9 cellular contexts compared by ENCODE assay signal in genomic region chr11:33930317-33931021, GRCh38. TPM values are rescaled to one million over a fixed set of nuclear protein-coding genes. Genes with fewer than 3 reads are reported as not detected.
DNase-seq lines count a peak whose midpoint lies in the region; ATAC-seq, FAIRE-seq and TF ChIP-seq lines count a peak whose summit lies in the region.
"Had no signal": no experiment of that assay in that cellular context is flagged by ENCODE, and none has a peak within 500 bp of the region (broad histone marks: within the 10 kb centered on the region; RNA-seq: fewer than 3 reads in every experiment).

No MANE protein-coding gene starts in this region.

- peak overlapping the region; percentile 38 for H3K4me2 ChIP-seq in Loucy (ENCODE audit: low read depth, low read length, poor library complexity, severe bottlenecking)
- peak overlapping the region; percentile 27 for H3K4me2 ChIP-seq in hepatocyte

- peaks cover 38% of the 10 kb centered on the region for H3K4me1 ChIP-seq in Loucy (ENCODE audit: insufficient read depth, low read length, poor library complexity, severe bottlenecking)
- peaks cover 18% of the 10 kb centered on the region for H3K4me1 ChIP-seq in adipocyte (ENCODE audit: control insufficient read depth, insufficient read depth, low read length)
- peaks cover 25% of the 10 kb centered on the region for H3K4me1 ChIP-seq in hepatocyte (ENCODE audit: insufficient read depth)
- H3K4me1 ChIP-seq in effector memory CD4-positive, alpha-beta T cell (ENCODE audit: control insufficient read depth, insufficient read depth, low read length, poor library complexity, severe bottlenecking): no peaks in the 10 kb centered on the region

- no peaks in the 10 kb centered on the region for H3F3A ChIP-seq in Loucy (ENCODE audit: low read depth)

- DNase-seq in adipocyte (ENCODE audit: low read depth) (peak; percentile 68), hepatocyte (ENCODE audit: low spot score) (no peak), middle frontal gyrus (ENCODE audit: extremely low spot score, low spot score) (no peak), SK-N-DZ (ENCODE audit: low spot score) (no peak), HTR-8/SVneo (ENCODE audit: insufficient read length, low spot score) (no peak)
- DNase-seq in stimulated activated naive B cell treated with anti-CD40 and anti-IgM and Interleukin-4, amounts not matched to agents 10 μg/mL and 1 μg/mL and 100 μg/mL, for 72 hours: no peak
- no peak for DNase-seq in effector memory CD4-positive, alpha-beta T cell

- H4K20me1 ChIP-seq in Loucy (ENCODE audit: insufficient read depth, low read length, poor library complexity, severe bottlenecking): no peaks in the 10 kb centered on the region
- no peaks in the 10 kb centered on the region for H4K20me1 ChIP-seq in hepatocyte (ENCODE audit: insufficient read depth, poor library complexity, severe bottlenecking)

- H3K4me3 ChIP-seq in Loucy (ENCODE audit: low read length, poor library complexity, severe bottlenecking) (peak overlapping the region; percentile 12), adipocyte (ENCODE audit: low read length) (peak overlapping the region; percentile 2), hepatocyte (no peak overlapping the region)
- H3K4me3 ChIP-seq in effector memory CD4-positive, alpha-beta T cell (ENCODE audit: insufficient read depth, low read depth, low read length, poor library complexity, severe bottlenecking): no peak overlapping the region

- FAIRE-seq in HTR-8/SVneo (lab: Jason Lieb, UNC): no peak

- peak overlapping the region; percentile 85 for H3K27ac Mint-ChIP-seq in stimulated activated naive B cell treated with anti-CD40 and anti-IgM and Interleukin-4, amounts not matched to agents 10 μg/mL and 1 μg/mL and 100 μg/mL, for 72 hours

- H3K27me3 Mint-ChIP-seq in stimulated activated naive B cell treated with anti-CD40 and anti-IgM and Interleukin-4, amounts not matched to agents 10 μg/mL and 1 μg/mL and 100 μg/mL, for 72 hours: peaks cover 21 to 34% of the 10 kb centered on the region in 2 donors

- peak; percentile 21 to 34 for ATAC-seq in stimulated activated naive B cell treated with anti-CD40 and anti-IgM and Interleukin-4, amounts not matched to agents 10 μg/mL and 1 μg/mL and 100 μg/mL, for 72 hours (replicated peaks)
- ATAC-seq: Panc1 had no signal

- no peaks in the 10 kb centered on the region; the same call in 1 of the 2 replicates for H3K9me3 ChIP-seq in Loucy (ENCODE audit: insufficient read depth, low read depth, low read length)
- peaks cover 20% of the 10 kb centered on the region for H3K9me3 ChIP-seq in adipocyte (ENCODE audit: control insufficient read depth, low read length)
- H3K9me3 ChIP-seq in hepatocyte (ENCODE audit: low read depth): no peaks in the 10 kb centered on the region
- no peaks in the 10 kb centered on the region for H3K9me3 ChIP-seq in effector memory CD4-positive, alpha-beta T cell (ENCODE audit: control insufficient read depth, low read length)

- H3K27ac ChIP-seq in hepatocyte: peak overlapping the region; percentile 55
- H3K27ac ChIP-seq in effector memory CD4-positive, alpha-beta T cell (ENCODE audit: insufficient read depth, low read length, poor library complexity, severe bottlenecking): no peak overlapping the region

- H2AFZ ChIP-seq in Loucy (ENCODE audit: low read length): peak overlapping the region; percentile 64
- H2AFZ ChIP-seq in hepatocyte: peak overlapping the region; percentile 34

- no peaks in the 10 kb centered on the region for H3K27me3 ChIP-seq in Loucy (ENCODE audit: insufficient read depth, low read length, poor library complexity, severe bottlenecking)
- peaks cover 53% of the 10 kb centered on the region for H3K27me3 ChIP-seq in adipocyte (replicated peaks; ENCODE audit: control insufficient read depth, insufficient read depth, low read length)
- H3K27me3 ChIP-seq in hepatocyte: no peaks in the 10 kb centered on the region
- H3K27me3 ChIP-seq in effector memory CD4-positive, alpha-beta T cell (replicated peaks; ENCODE audit: control insufficient read depth, insufficient read depth, low read length, poor library complexity, severe bottlenecking): no peaks in the 10 kb centered on the region

- no peaks in the 10 kb centered on the region for H3K9me2 ChIP-seq in Loucy (replicated peaks; ENCODE audit: low read depth, low read length)
- no peaks in the 10 kb centered on the region for H3K9me2 ChIP-seq in hepatocyte (replicated peaks; ENCODE audit: insufficient read depth)

- TF ChIP-seq CTCF in Loucy (conservative IDR thresholded peaks at IDR 0.05; ENCODE audit: low read length): no peak
- no peak for TF ChIP-seq CTCF in hepatocyte (IDR thresholded peaks at IDR 0.05; ENCODE audit: poor library complexity)

- H3K9me3 Mint-ChIP-seq in stimulated activated naive B cell treated with anti-CD40 and anti-IgM and Interleukin-4, amounts not matched to agents 10 μg/mL and 1 μg/mL and 100 μg/mL, for 72 hours: peaks cover 14 to 19% of the 10 kb centered on the region in 2 donors

- H3K36me3 ChIP-seq in Loucy (ENCODE audit: insufficient read depth, low read length) (no peaks in the 10 kb centered on the region), adipocyte (ENCODE audit: control insufficient read depth, insufficient read depth, low read length, severe bottlenecking) (no peaks in the 10 kb centered on the region), hepatocyte (replicated peaks; ENCODE audit: insufficient read depth, low read depth) (no peaks in the 10 kb centered on the region)
- H3K36me3 ChIP-seq in effector memory CD4-positive, alpha-beta T cell (ENCODE audit: control insufficient read depth, insufficient read depth, low read length): no peaks in the 10 kb centered on the region

- whole genome bisulfite sequencing in hepatocyte (ENCODE audit: low lambda C conversion rate, missing lambda C conversion rate): 51% methylated on average over 7 of the region's 7 CpGs

- no peaks in the 10 kb centered on the region for H3K79me2 ChIP-seq in Loucy (ENCODE audit: insufficient read depth, low read length)
- H3K79me2 ChIP-seq in hepatocyte: no peaks in the 10 kb centered on the region

- H3K4me1 Mint-ChIP-seq in stimulated activated naive B cell treated with anti-CD40 and anti-IgM and Interleukin-4, amounts not matched to agents 10 μg/mL and 1 μg/mL and 100 μg/mL, for 72 hours: peaks cover 13 to 23% of the 10 kb centered on the region in 2 donors

- peak overlapping the region; percentile 44 for H3K9ac ChIP-seq in Loucy (ENCODE audit: low read depth, low read length, poor library complexity, severe bottlenecking)
- peak overlapping the region; percentile 54 for H3K9ac ChIP-seq in adipocyte (ENCODE audit: low read length)

- H3K4me3 Mint-ChIP-seq in stimulated activated naive B cell treated with anti-CD40 and anti-IgM and Interleukin-4, amounts not matched to agents 10 μg/mL and 1 μg/mL and 100 μg/mL, for 72 hours: no peak overlapping the region

- peaks cover 5 to 20% of the 10 kb centered on the region in 2 donors for H3K36me3 Mint-ChIP-seq in stimulated activated naive B cell treated with anti-CD40 and anti-IgM and Interleukin-4, amounts not matched to agents 10 μg/mL and 1 μg/mL and 100 μg/mL, for 72 hours

RNA-seq across cellular contexts. Expression of gene LMO2, which starts 38.6 kb away (rescaled TPM):
- total RNA-seq in hepatocyte: 2.5 and 4.9 TPM in 2 replicates
- polyA plus RNA-seq in hepatocyte: 4.9 and 5.5 TPM in 2 replicates
- not detected in 2 replicates for polyA plus RNA-seq in SK-N-DZ (2014; cell fraction: cytosol; rRNA removed)
- polyA plus RNA-seq in SK-N-DZ (2014; cell fraction: nucleus; rRNA removed): not detected in 2 replicates

Comparison
In these comparisons a context has a peak if more than half of its experiments do, and no peak if none do; other contexts are left out.
1. H3K4me3 ChIP-seq: peak in Loucy (single experiment) and adipocyte (single experiment); none in hepatocyte (single experiment) and effector memory CD4-positive, alpha-beta T cell (single experiment).